8 cellular contexts compared by ENCODE assay signal in genomic region chr18:2655954-2656236, GRCh38. TPM values are rescaled to one million over a fixed set of nuclear protein-coding genes. Genes with fewer than 3 reads are reported as not detected.
DNase-seq lines count a peak whose midpoint lies in the region; ATAC-seq, FAIRE-seq and TF ChIP-seq lines count a peak whose summit lies in the region.

No MANE protein-coding gene starts in this region.

- peak overlapping the region; percentile 89 for H3K4me2 ChIP-seq in astrocyte (ENCODE audit: low read length)

- intact Hi-C loops in heart right ventricle (cut with DNase I) = loop anchor here in 8 of 10 donors (2.0 to 10.0 kb wide), 4 partner anchors 54 to 85 kb away; partner anchors contain the start of genes METTL4 (in 8 of the 8) and NDC80 (in 8 of the 8)
- intact Hi-C loops in Right ventricle myocardium superior (cut with DNase I) = no loop called here
- intact Hi-C loops in lower lobe of right lung (cut with DNase I) = no loop called here

- TF ChIP-seq CTCF in heart right ventricle (IDR thresholded peaks at IDR 0.05) (peak in 2 of 9 donors; percentile 10 to 24), astrocyte (IDR thresholded peaks at IDR 0.05; ENCODE audit: insufficient read depth, low read depth, low read length) (no peak), lower lobe of right lung (IDR thresholded peaks at IDR 0.05) (no peak), type B pancreatic cell (conservative IDR thresholded peaks at IDR 0.05) (peak; percentile 16)

- peak in 3 of 8 donors; percentile 12 to 39 (median 16) for ATAC-seq in heart right ventricle
- ATAC-seq in Right ventricle myocardium superior (ENCODE audit: poor library complexity) = no peak
- ATAC-seq in HG03571 (IDR thresholded peaks at IDR 0.05; ENCODE audit: unreplicated experiment) = peak; percentile 24
- peak in 1 of 2 donors; percentile 43 for ATAC-seq in lower lobe of right lung

- H3K4me1 Mint-ChIP-seq in astrocyte (ENCODE audit: low read depth, unreplicated experiment) = peaks cover 10% of the 10 kb centered on the region
- peaks cover 21% of the 10 kb centered on the region for H3K4me1 Mint-ChIP-seq in type B pancreatic cell (ENCODE audit: unreplicated experiment)

- H3K4me1 ChIP-seq in heart right ventricle (peaks cover 0 to 48% (median 36%) of the 10 kb centered on the region in 9 donors), astrocyte (ENCODE audit: insufficient read depth, low read length) (peaks cover 8% of the 10 kb centered on the region), lower lobe of right lung (peaks cover 41% of the 10 kb centered on the region)

- H3K27me3 Mint-ChIP-seq in astrocyte (ENCODE audit: low read depth, unreplicated experiment) = peaks cover 7% of the 10 kb centered on the region
- peaks cover 19% of the 10 kb centered on the region for H3K27me3 Mint-ChIP-seq in type B pancreatic cell

- no peak for FAIRE-seq in astrocyte (lab: Jason Lieb, UNC)

- H3K4me3 ChIP-seq in heart right ventricle = peak overlapping the region; percentile 65 to 94 (median 88)
- peak overlapping the region; percentile 71 for H3K4me3 ChIP-seq in astrocyte (ENCODE audit: insufficient read depth, low read depth, low read length)
- H3K4me3 ChIP-seq in lower lobe of right lung = peak overlapping the region; percentile 96

- H3K27ac Mint-ChIP-seq in astrocyte (ENCODE audit: unreplicated experiment) (no peak overlapping the region), type B pancreatic cell (peak overlapping the region; percentile 91)

- H3K9ac ChIP-seq in astrocyte (ENCODE audit: low read length) = peak overlapping the region; percentile 93

- peaks cover 50% of the 10 kb centered on the region for H3K79me2 ChIP-seq in astrocyte (ENCODE audit: insufficient read depth, low read length)

- H3K27me3 ChIP-seq in heart right ventricle (no peaks in the 10 kb centered on the region), astrocyte (ENCODE audit: insufficient read depth, low read length) (no peaks in the 10 kb centered on the region), lower lobe of right lung (ENCODE audit: low read depth) (no peaks in the 10 kb centered on the region)

- H3K36me3 Mint-ChIP-seq in astrocyte (ENCODE audit: low read depth, unreplicated experiment) (no peaks in the 10 kb centered on the region), type B pancreatic cell (peaks cover 2% of the 10 kb centered on the region)

- H3K27ac ChIP-seq in heart right ventricle = peak overlapping the region; percentile 86 to 99 (median 96)
- peak overlapping the region; percentile 91 for H3K27ac ChIP-seq in astrocyte (ENCODE audit: low read depth, low read length)
- H3K27ac ChIP-seq in lower lobe of right lung = peak overlapping the region; percentile 98

- peaks cover 0 to 6% (median 0%) of the 10 kb centered on the region in 9 donors for H3K36me3 ChIP-seq in heart right ventricle
- H3K36me3 ChIP-seq in astrocyte (ENCODE audit: insufficient read depth, low read length) = no peaks in the 10 kb centered on the region
- H3K36me3 ChIP-seq in lower lobe of right lung = no peaks in the 10 kb centered on the region

- no peaks in the 10 kb centered on the region for H3K9me3 Mint-ChIP-seq in astrocyte (ENCODE audit: unreplicated experiment)
- no peaks in the 10 kb centered on the region for H3K9me3 Mint-ChIP-seq in type B pancreatic cell

- peaks cover 27% of the 10 kb centered on the region for H4K20me1 ChIP-seq in astrocyte (ENCODE audit: insufficient read depth, low read length)

- 0 to 1% methylated on average over 35 to 37 of the region's 37 CpGs for WGBS in heart right ventricle, 2 donors

- H3K9me3 ChIP-seq in heart right ventricle = no peaks in the 10 kb centered on the region
- H3K9me3 ChIP-seq in astrocyte (ENCODE audit: insufficient read depth, low read depth, low read length) = no peaks in the 10 kb centered on the region
- H3K9me3 ChIP-seq in lower lobe of right lung = no peaks in the 10 kb centered on the region

- H3K4me3 Mint-ChIP-seq in astrocyte (ENCODE audit: unreplicated experiment) = peak overlapping the region; percentile 93
- H3K4me3 Mint-ChIP-seq in type B pancreatic cell = peak overlapping the region; percentile 96

- peak overlapping the region; percentile 80 for H2AFZ ChIP-seq in astrocyte (ENCODE audit: low read depth, low read length)

- DNase-seq in heart right ventricle = peak in 1 of 2 donors; percentile 41
- no peak for DNase-seq in Right ventricle myocardium superior
- peak; percentile 25 for DNase-seq in astrocyte (ENCODE audit: low read depth)
- DNase-seq in lower lobe of right lung = peak; percentile 75
- DNase-seq in type B pancreatic cell (ENCODE audit: extremely low spot score, unreplicated experiment) = no peak
- no peak for DNase-seq in NCI-H1417 treated with DMSO at 0.1 percent for 48 hours (lab: John Stamatoyannopoulos, UW)
- no peak for DNase-seq in activated CD8-positive, alpha-beta memory T cell treated with anti-CD3 and anti-CD28 coated beads for 24 hours

RNA-seq across cellular contexts. Expression of gene SMCHD1, which starts 0.4 kb away (rescaled TPM):
- total RNA-seq in heart right ventricle = 10 to 100 TPM; 20.4 to 35.3 (median 33.4) TPM
- 1 to 10 TPM; 6.3 to 7.5 TPM for polyA plus RNA-seq in heart right ventricle
- 25.4 TPM for total RNA-seq in Right ventricle myocardium superior
- 29.6 and 29.7 TPM in 2 replicates for total RNA-seq in astrocyte
- total RNA-seq in lower lobe of right lung = 55.9 TPM
- total RNA-seq in type B pancreatic cell (ENCODE audit: low replicate concordance) = 40.1 and 56.5 TPM in 2 replicates

Comparison
In these comparisons a context has a peak if more than half of its experiments do, and no peak if none do; other contexts are left out.
1. intact Hi-C loops: an anchor here in heart right ventricle (2.0 to 10.0 kb wide); none called in Right ventricle myocardium superior and lower lobe of right lung.
2. DNase-seq: peak in astrocyte (single experiment) and lower lobe of right lung (single experiment); none in Right ventricle myocardium superior (single experiment), type B pancreatic cell (single experiment), NCI-H1417 treated with DMSO at 0.1 percent for 48 hours (single experiment) and activated CD8-positive, alpha-beta memory T cell treated with anti-CD3 and anti-CD28 coated beads for 24 hours (single experiment).
3. Peak in every context shown above with its lines, with median percentiles within 50 percentile points of each other: H3K27ac ChIP-seq and H3K4me3 ChIP-seq.